ENCODE assay signal across 11 cellular contexts in genomic region chr13:71979616-71980015, GRCh38.
DNase-seq lines count a peak whose midpoint lies in the region; TF ChIP-seq lines count a peak whose summit lies in the region.
"Had no signal": no experiment of that assay in that cellular context is flagged by ENCODE, and none has a peak within 500 bp of the region (broad histone marks: within the 10 kb centered on the region; RNA-seq: fewer than 3 reads in every experiment).

No MANE protein-coding gene starts in this region.

- no peak overlapping the region for H3K4ac ChIP-seq in H9 (ENCODE audit: low read depth, low read length)

- DNase-seq in AML-193 (lab: John Stamatoyannopoulos, UW): peak; percentile 55 to 62
- DNase-seq in H9: peak; percentile 45
- peak; percentile 23 for DNase-seq in hepatocyte (ENCODE audit: low spot score)
- no peak for DNase-seq in activated naive CD4-positive, alpha-beta T cell treated with Interleukin-2 at 50 U/mL for 16 hours
- no peak for DNase-seq in OCI-M2 (lab: John Stamatoyannopoulos, UW; ENCODE audit: unreplicated experiment)
- no peak for DNase-seq in NCI-H2196 (lab: John Stamatoyannopoulos, UW; ENCODE audit: unreplicated experiment)
- DNase-seq in Karpas-422: no peak
- DNase-seq: activated B cell treated with CpG ODN at 0.5 μM for 24 hours; DMS153; stimulated activated CD4-positive, alpha-beta T cell treated with anti-CD3 and anti-CD28 coated beads, Interleukin-12 subunit alpha, Interleukin-12 subunit beta, amount 100 ng/mL, for 4 hours had no signal

- H3K56ac ChIP-seq in H9 (ENCODE audit: insufficient read length, low read depth, low read length): no peak overlapping the region

- H3K9me2 ChIP-seq in OCI-LY1 (ENCODE audit: low read depth, low read length) (no peaks in the 10 kb centered on the region), hepatocyte (replicated peaks; ENCODE audit: insufficient read depth) (no peaks in the 10 kb centered on the region), Karpas-422 (replicated peaks; ENCODE audit: insufficient read depth, low read length) (no peaks in the 10 kb centered on the region)

- H2AK5ac ChIP-seq in H9 (ENCODE audit: insufficient read length, low read length): no peak overlapping the region

- H3K14ac ChIP-seq in H9 (ENCODE audit: insufficient read depth, low read length): no peak overlapping the region

- no CpG with 5 or more reads among the region's 3 CpGs for WGBS in H9 (ENCODE audit: extremely low coverage, insufficient read length, low lambda C conversion rate)
- WGBS in hepatocyte (ENCODE audit: low lambda C conversion rate, missing lambda C conversion rate): 20% methylated on average over 3 of the region's 3 CpGs

- H2BK12ac ChIP-seq in H9 (ENCODE audit: insufficient read length, low read depth, low read length): no peak overlapping the region

- no peak overlapping the region for H4K5ac ChIP-seq in H9 (ENCODE audit: insufficient read length, low read depth, low read length)

- H3K4me3 ChIP-seq in OCI-LY1 (ENCODE audit: low read depth, low read length, poor library complexity, severe bottlenecking) (no peak overlapping the region), hepatocyte (no peak overlapping the region), Karpas-422 (ENCODE audit: low read length) (no peak overlapping the region)

- no peaks in the 10 kb centered on the region for H3F3A ChIP-seq in OCI-LY1 (ENCODE audit: insufficient read depth, low read length)

- no peak overlapping the region for H4K8ac ChIP-seq in H9 (replicated peaks; ENCODE audit: insufficient read length, low read depth, low read length)

- H3K79me2 ChIP-seq in H9 (ENCODE audit: insufficient read depth, low read length) (no peaks in the 10 kb centered on the region), OCI-LY1 (ENCODE audit: insufficient read depth, low read length) (no peaks in the 10 kb centered on the region), hepatocyte (no peaks in the 10 kb centered on the region), Karpas-422 (ENCODE audit: low read length) (no peaks in the 10 kb centered on the region)

- no peak overlapping the region for H2BK15ac ChIP-seq in H9 (ENCODE audit: low read depth, low read length)

- H3K27me3 Mint-ChIP-seq in H9 (ENCODE audit: low read depth): 0 out of 2 replicates have a peak, but pooled peaks cover 2% of the 10 kb centered on the region
- H3K27me3 Mint-ChIP-seq: activated B cell treated with CpG ODN at 0.5 μM for 24 hours had no signal

- H3K23me2 ChIP-seq in H9 (ENCODE audit: insufficient read length, low read depth, low read length, poor library complexity, severe bottlenecking): no peaks in the 10 kb centered on the region

- no peak overlapping the region for H2BK120ac ChIP-seq in H9 (ENCODE audit: low read depth, low read length, poor library complexity, severe bottlenecking)

- H4K91ac ChIP-seq in H9 (ENCODE audit: insufficient read length, low read depth, low read length): no peak overlapping the region

- no peak overlapping the region for H2BK20ac ChIP-seq in H9 (ENCODE audit: low read depth, low read length, poor library complexity, severe bottlenecking)

- TF ChIP-seq CTCF in H9 (conservative IDR thresholded peaks at IDR 0.05) (peak; percentile 67), OCI-LY1 (IDR thresholded peaks at IDR 0.05; ENCODE audit: low read length) (peak; percentile 51), hepatocyte (IDR thresholded peaks at IDR 0.05; ENCODE audit: poor library complexity) (peak; percentile 32)

- no peak overlapping the region for H3K9ac ChIP-seq in H9 (ENCODE audit: extremely low read depth, insufficient read length, low read length)
- H3K9ac ChIP-seq in OCI-LY1 (ENCODE audit: low read length): no peak overlapping the region
- no peak overlapping the region for H3K9ac ChIP-seq in Karpas-422 (ENCODE audit: low read length)

- H4K20me1 ChIP-seq in H9 (ENCODE audit: control insufficient read depth, insufficient read depth, insufficient read length): no peaks in the 10 kb centered on the region
- H4K20me1 ChIP-seq in OCI-LY1 (ENCODE audit: insufficient read depth, low read length): no peaks in the 10 kb centered on the region
- no peaks in the 10 kb centered on the region for H4K20me1 ChIP-seq in hepatocyte (ENCODE audit: insufficient read depth, poor library complexity, severe bottlenecking)
- H4K20me1 ChIP-seq in Karpas-422 (ENCODE audit: insufficient read depth, low read depth, low read length): no peaks in the 10 kb centered on the region

- H3K9me3 ChIP-seq in H9 (ENCODE audit: control insufficient read depth, low read depth, low read length): no peaks in the 10 kb centered on the region
- no peaks in the 10 kb centered on the region for H3K9me3 ChIP-seq in OCI-LY1 (ENCODE audit: low read length)
- no peaks in the 10 kb centered on the region for H3K9me3 ChIP-seq in hepatocyte (ENCODE audit: low read depth)
- peaks cover 8% of the 10 kb centered on the region for H3K9me3 ChIP-seq in Karpas-422 (ENCODE audit: low read length)

- H3K4me3 Mint-ChIP-seq in H9: no peak overlapping the region
- H3K4me3 Mint-ChIP-seq: activated B cell treated with CpG ODN at 0.5 μM for 24 hours had no signal

- H3K23ac ChIP-seq in H9 (ENCODE audit: insufficient read length, low read depth, low read length): no peak overlapping the region

- no peaks in the 10 kb centered on the region for H3K79me1 ChIP-seq in H9 (ENCODE audit: insufficient read depth, low read depth, low read length, poor library complexity, severe bottlenecking)

- no peak overlapping the region for H3K18ac ChIP-seq in H9 (ENCODE audit: insufficient read length, low read depth, low read length)

- H3K4me1 Mint-ChIP-seq in H9: peaks cover 6 to 7% of the 10 kb centered on the region in 2 experiments
- H3K4me1 Mint-ChIP-seq: activated B cell treated with CpG ODN at 0.5 μM for 24 hours had no signal

- H3K27ac Mint-ChIP-seq in H9: 0 out of 7 replicates have a peak overlapping the region, but pooled peaks of 1 of the 3 experiments have one; percentile 6
- H3K27ac Mint-ChIP-seq: activated B cell treated with CpG ODN at 0.5 μM for 24 hours had no signal

- H3K4me1 ChIP-seq in H9 (ENCODE audit: insufficient read depth, low read length) (peaks cover 2% of the 10 kb centered on the region; the same call in 1 of the 2 replicates), OCI-LY1 (ENCODE audit: insufficient read depth, low read length, severe bottlenecking) (no peaks in the 10 kb centered on the region), hepatocyte (ENCODE audit: insufficient read depth) (no peaks in the 10 kb centered on the region), Karpas-422 (ENCODE audit: low read length) (no peaks in the 10 kb centered on the region)

- H3K36me3 Mint-ChIP-seq in H9 (ENCODE audit: insufficient read depth in 1 of 3, low read depth in 3 of 3): peaks cover 0 to 5% (median 2%) of the 10 kb centered on the region in 3 experiments; a peak in 2 of 7 replicates

- H2AFZ ChIP-seq in H9 (ENCODE audit: low read length) (no peak overlapping the region), OCI-LY1 (ENCODE audit: low read length) (no peak overlapping the region), hepatocyte (no peak overlapping the region), Karpas-422 (ENCODE audit: low read length) (no peak overlapping the region)

- H3K36me3 ChIP-seq in OCI-LY1 (ENCODE audit: insufficient read depth, low read length): no peaks in the 10 kb centered on the region
- no peaks in the 10 kb centered on the region for H3K36me3 ChIP-seq in hepatocyte (replicated peaks; ENCODE audit: insufficient read depth, low read depth)
- H3K36me3 ChIP-seq in Karpas-422 (ENCODE audit: insufficient read depth, low read length): no peaks in the 10 kb centered on the region

- H2BK5ac ChIP-seq in H9 (ENCODE audit: insufficient read length, low read length): no peak overlapping the region

- H3K27me3 ChIP-seq in H9 (ENCODE audit: insufficient read depth, low read length) (no peaks in the 10 kb centered on the region), OCI-LY1 (ENCODE audit: insufficient read depth, low read length) (no peaks in the 10 kb centered on the region), hepatocyte (no peaks in the 10 kb centered on the region), Karpas-422 (ENCODE audit: low read length) (no peaks in the 10 kb centered on the region)

- H3K27ac ChIP-seq in H9 (ENCODE audit: insufficient read length, low read depth, low read length) (no peak overlapping the region), OCI-LY1 (ENCODE audit: low read depth, low read length, poor library complexity, severe bottlenecking) (no peak overlapping the region), hepatocyte (no peak overlapping the region), Karpas-422 (ENCODE audit: low read length) (no peak overlapping the region)

- H3K4me2 ChIP-seq in H9 (ENCODE audit: insufficient read depth, insufficient read length, low read length) (no peak overlapping the region), OCI-LY1 (ENCODE audit: low read length) (no peak overlapping the region), hepatocyte (no peak overlapping the region), Karpas-422 (ENCODE audit: low read depth, low read length, poor library complexity, severe bottlenecking) (no peak overlapping the region)

- no peak overlapping the region for H3T11ph ChIP-seq in H9 (ENCODE audit: low read length)

- H3K9me3 Mint-ChIP-seq in H9: peaks cover 0 to 7% of the 10 kb centered on the region in 2 experiments; a peak in 2 of 5 replicates

Comparison
In these comparisons a context has a peak if more than half of its experiments do, and no peak if none do; other contexts are left out.
1. DNase-seq: peak in AML-193 (2 of 2), H9 (single experiment) and hepatocyte (single experiment); none in activated naive CD4-positive, alpha-beta T cell treated with Interleukin-2 at 50 U/mL for 16 hours (single experiment), OCI-M2 (single experiment), NCI-H2196 (single experiment) and Karpas-422 (single experiment).
2. Peak in every context shown above with its lines, with median percentiles within 50 percentile points of each other: CTCF ChIP-seq.